In the genomic region with DNA sequence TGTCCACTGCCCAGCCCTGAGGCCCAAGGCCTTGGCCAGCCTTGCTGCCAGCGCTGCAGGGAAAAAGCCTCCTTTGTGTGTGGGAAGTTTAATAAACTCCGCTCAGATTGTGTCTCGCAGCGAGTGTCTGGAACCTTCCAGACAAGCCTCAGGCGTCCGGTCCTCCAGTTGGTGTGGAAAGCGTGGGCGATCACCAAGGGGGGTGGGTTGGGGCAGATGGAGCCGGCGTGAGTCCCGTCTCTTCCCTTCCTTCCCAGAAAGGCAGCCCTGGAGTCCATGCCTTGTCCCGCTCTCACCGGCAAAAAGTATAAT, we compare ENCODE assay signal across 7 cellular contexts. TPM values are rescaled to one million over a fixed set of nuclear protein-coding genes. Genes with fewer than 3 reads are reported as not detected.
A peak's percentile ranks its signal among the peaks of the same experiment; 100 is the strongest.
DNase-seq lines count a peak whose midpoint lies in the region; ATAC-seq and TF ChIP-seq lines count a peak whose summit lies in the region.
"Had no signal": no experiment of that assay in that cellular context is flagged by ENCODE, and none has a peak within 500 bp of the region (broad histone marks: within the 10 kb centered on the region; RNA-seq: fewer than 3 reads in every experiment).

No MANE protein-coding gene starts in this region.

- TF ChIP-seq POLR2A in adrenal gland (IDR thresholded peaks at IDR 0.05): no peak

- no peak for TF ChIP-seq CTCF in adrenal gland (IDR thresholded peaks at IDR 0.05)

- 24 to 63% (median 55%) methylated on average over 6 to 13 of the region's 13 CpGs for WGBS in adrenal gland, 4 donors

- intact Hi-C loops in adrenal gland (cut with DNase I): no loop called here

- peaks cover 6 to 51% (median 16%) of the 10 kb centered on the region in 4 donors for H3K4me1 Mint-ChIP-seq in CD4-positive, CD25-positive, alpha-beta regulatory T cell

- H3K4me1 ChIP-seq in CD4-positive, CD25-positive, alpha-beta regulatory T cell (ENCODE audit: control insufficient read depth, insufficient read depth, low read length, poor library complexity, severe bottlenecking): peaks cover 69% of the 10 kb centered on the region
- H3K4me1 ChIP-seq in adrenal gland (replicated peaks in 1 of 2): peaks cover 54 to 68% of the 10 kb centered on the region in 2 donors

- peak overlapping the region in 3 of 4 donors; percentile 50 to 64 (median 58) for H3K4me3 Mint-ChIP-seq in CD4-positive, CD25-positive, alpha-beta regulatory T cell

- DNase-seq in CD4-positive, CD25-positive, alpha-beta regulatory T cell: no peak
- DNase-seq in adrenal gland (peak in 6 of 7 donors; percentile 45 to 69 (median 58)), midbrain (lab: John Stamatoyannopoulos, UW) (peak; percentile 73), DMS79 (lab: John Stamatoyannopoulos, UW) (no peak), kidney tubule cell (ENCODE audit: low spot score) (no peak)
- DNase-seq: NCI-H1092 had no signal

- peaks cover 11% of the 10 kb centered on the region for H3K36me3 Mint-ChIP-seq in CD4-positive, CD25-positive, alpha-beta regulatory T cell

- H3K27ac Mint-ChIP-seq in CD4-positive, CD25-positive, alpha-beta regulatory T cell: peak overlapping the region in 1 of 3 donors; percentile 88

- peaks cover 3% of the 10 kb centered on the region for H3K36me3 ChIP-seq in CD4-positive, CD25-positive, alpha-beta regulatory T cell (ENCODE audit: control insufficient read depth, insufficient read depth, low read length)
- H3K36me3 ChIP-seq in adrenal gland (replicated peaks in 1 of 2): peaks cover 0 to 10% of the 10 kb centered on the region in 2 donors

- ATAC-seq in CD4-positive, CD25-positive, alpha-beta regulatory T cell (ENCODE audit: low read depth in 2 of 2): no peak
- ATAC-seq in GM21526 (IDR thresholded peaks at IDR 0.05; ENCODE audit: low FRiP score, unreplicated experiment): no peak

- no peaks in the 10 kb centered on the region for H3K27me3 ChIP-seq in CD4-positive, CD25-positive, alpha-beta regulatory T cell (ENCODE audit: control insufficient read depth, insufficient read depth, low read length)
- no peaks in the 10 kb centered on the region for H3K27me3 ChIP-seq in adrenal gland

- H3K9me3 ChIP-seq in CD4-positive, CD25-positive, alpha-beta regulatory T cell (ENCODE audit: control insufficient read depth in 2 of 2, low read length in 2 of 2): no peaks in the 10 kb centered on the region
- no peaks in the 10 kb centered on the region for H3K9me3 ChIP-seq in adrenal gland (replicated peaks in 1 of 3)

- no peak overlapping the region for H3K27ac ChIP-seq in CD4-positive, CD25-positive, alpha-beta regulatory T cell (ENCODE audit: insufficient read depth, low read length, poor library complexity, severe bottlenecking)
- peak overlapping the region in 4 of 5 donors; percentile 1 to 90 (median 63) for H3K27ac ChIP-seq in adrenal gland

- peaks cover 4% of the 10 kb centered on the region for H3K27me3 Mint-ChIP-seq in CD4-positive, CD25-positive, alpha-beta regulatory T cell

- H3K4me3 ChIP-seq in CD4-positive, CD25-positive, alpha-beta regulatory T cell (ENCODE audit: low read depth, low read length): no peak overlapping the region
- H3K4me3 ChIP-seq in adrenal gland: peak overlapping the region in 1 of 4 donors; percentile 13

- no peaks in the 10 kb centered on the region for H3K9me3 Mint-ChIP-seq in CD4-positive, CD25-positive, alpha-beta regulatory T cell

RNA-seq across cellular contexts. Expression of a gene that starts 4.6 kb away (rescaled TPM):
- 71.4 TPM for total RNA-seq in CD4-positive, CD25-positive, alpha-beta regulatory T cell
- polyA plus RNA-seq in CD4-positive, CD25-positive, alpha-beta regulatory T cell: 10 to 100 TPM; 11.9 to 23.0 (median 17.4) TPM
- total RNA-seq in adrenal gland: 100 to 1,000 TPM in 3 of 8 donors, 10 to 100 TPM in 5; 53.5 to 117 (median 93.7) TPM
- polyA plus RNA-seq in adrenal gland: 100 to 1,000 TPM in 1 of 3 donors, 10 to 100 TPM in 2; 37.8 to 148 (median 94.5) TPM

RNA-seq across cellular contexts. Expression of a gene that starts 27.6 kb away (rescaled TPM):
- total RNA-seq in CD4-positive, CD25-positive, alpha-beta regulatory T cell: 0.12 TPM
- polyA plus RNA-seq in CD4-positive, CD25-positive, alpha-beta regulatory T cell: not detected
- 1 to 10 TPM in 6 of 8 donors, not detected in 2; 1.0 to 5.0 (median 1.8) TPM for total RNA-seq in adrenal gland
- polyA plus RNA-seq in adrenal gland: 1 to 10 TPM in 2 of 3 donors, under 1 TPM in 1; 0.09 to 9.3 (median 2.2) TPM

RNA-seq across cellular contexts. Expression of a gene that starts 31.4 kb away (rescaled TPM):
- total RNA-seq in CD4-positive, CD25-positive, alpha-beta regulatory T cell: 124 TPM
- 100 to 1,000 TPM; 208 to 236 (median 223) TPM for polyA plus RNA-seq in CD4-positive, CD25-positive, alpha-beta regulatory T cell
- 100 to 1,000 TPM in 7 of 8 donors, 10 to 100 TPM in 1; 80.2 to 435 (median 229) TPM for total RNA-seq in adrenal gland
- polyA plus RNA-seq in adrenal gland: 1,000 to 10,000 TPM in 1 of 3 donors, 100 to 1,000 TPM in 1, 10 to 100 TPM in 1; 15.6 to 1,534 (median 925) TPM

RNA-seq across cellular contexts. Expression of a gene that starts 36.1 kb away (rescaled TPM):
- 139 TPM for total RNA-seq in CD4-positive, CD25-positive, alpha-beta regulatory T cell
- polyA plus RNA-seq in CD4-positive, CD25-positive, alpha-beta regulatory T cell: 1 to 10 TPM; 2.0 to 5.1 (median 2.7) TPM
- total RNA-seq in adrenal gland: 100 to 1,000 TPM in 3 of 8 donors, 10 to 100 TPM in 5; 33.0 to 176 (median 77.2) TPM
- 100 to 1,000 TPM in 1 of 3 donors, 10 to 100 TPM in 2; 13.6 to 118 (median 84.2) TPM for polyA plus RNA-seq in adrenal gland

RNA-seq across cellular contexts. Expression of a gene that starts 38.2 kb away (rescaled TPM):
- total RNA-seq in CD4-positive, CD25-positive, alpha-beta regulatory T cell: 126 TPM
- 1 to 10 TPM; 1.4 to 3.4 (median 1.8) TPM for polyA plus RNA-seq in CD4-positive, CD25-positive, alpha-beta regulatory T cell
- 100 to 1,000 TPM in 5 of 8 donors, 10 to 100 TPM in 3; 20.0 to 189 (median 113) TPM for total RNA-seq in adrenal gland
- polyA plus RNA-seq in adrenal gland: 10 to 100 TPM; 15.5 to 73.0 (median 46.8) TPM

Comparison
In these comparisons a context has a peak if more than half of its experiments do, and no peak if none do; other contexts are left out.
1. DNase-seq: peak in adrenal gland (6 of 7) and midbrain (single experiment); none in CD4-positive, CD25-positive, alpha-beta regulatory T cell (0 of 3), DMS79 (single experiment) and kidney tubule cell (single experiment).